ENCODE assay signal across 16 cellular contexts in the genomic region with DNA sequence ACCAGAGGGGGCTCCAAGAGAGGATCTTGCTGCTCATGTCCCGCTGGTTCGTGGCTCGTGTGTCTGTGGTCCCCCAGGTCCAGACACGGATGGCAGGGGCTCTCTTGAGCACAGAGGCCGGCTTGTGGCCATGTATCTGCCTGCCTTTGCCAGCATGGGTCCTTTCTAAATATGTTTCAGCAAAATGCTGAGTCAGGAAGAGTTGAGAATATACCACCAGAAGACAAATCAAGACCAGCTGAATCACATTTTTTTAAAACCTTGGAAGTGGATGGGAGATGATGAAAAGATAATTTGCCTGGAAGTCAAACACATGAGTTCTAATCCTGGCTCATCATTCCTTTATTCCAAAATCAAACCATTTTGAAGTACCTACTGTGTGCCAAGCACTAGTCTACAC. TPM values are rescaled to one million over a fixed set of nuclear protein-coding genes. Genes with fewer than 3 reads are reported as not detected.
A peak's percentile ranks its signal among the peaks of the same experiment; 100 is the strongest.
DNase-seq lines count a peak whose midpoint lies in the region; ATAC-seq and TF ChIP-seq lines count a peak whose summit lies in the region.
"Had no signal": no experiment of that assay in that cellular context is flagged by ENCODE, and none has a peak within 500 bp of the region (broad histone marks: within the 10 kb centered on the region; RNA-seq: fewer than 3 reads in every experiment).

No MANE protein-coding gene starts in this region.

- H3K9me3 ChIP-seq in Panc1 (ENCODE audit: control insufficient read depth, insufficient read depth, low read depth, low read length) (no peaks in the 10 kb centered on the region), thoracic aorta (no peaks in the 10 kb centered on the region)
- H3K9me3 ChIP-seq: neutrophil had no signal

- POLR2A ChIA-PET in Panc1 (lab: Charles Lee) = no interaction called here

- no TSS peak for BruUV-seq in Panc1 (replicated peaks; lab: Mats Ljungman, UMichigan)

- peaks cover 56% of the 10 kb centered on the region for H3K27me3 Mint-ChIP-seq in mesothelial cell of epicardium (ENCODE audit: low read depth)

- H3K4me1 Mint-ChIP-seq in mesothelial cell of epicardium = peaks cover 42% of the 10 kb centered on the region

- in situ Hi-C loops in Panc1 (cut with HindIII; ENCODE audit: low pct_unique_long_range_greater_than_20kb, low sequenced_read_pairs) = no loop called here

- H3K9me3 Mint-ChIP-seq in mesothelial cell of epicardium = no peaks in the 10 kb centered on the region
- H3K9me3 Mint-ChIP-seq: T-helper 1 cell treated with Interleukin-12 subunit alpha and Interleukin-12 subunit beta and Interleukin-4 antibody, amounts not matched to agents 30 μg/mL and 1 μg/mL, for 36 hours had no signal

- peak overlapping the region; percentile 47 for H3K27ac Mint-ChIP-seq in mesothelial cell of epicardium
- H3K27ac Mint-ChIP-seq: T-helper 1 cell treated with Interleukin-12 subunit alpha and Interleukin-12 subunit beta and Interleukin-4 antibody, amounts not matched to agents 30 μg/mL and 1 μg/mL, for 36 hours had no signal

- TF ChIP-seq CTCF in Panc1 (IDR thresholded peaks at IDR 0.05) (no peak), coronary artery (IDR thresholded peaks at IDR 0.05) (no peak), mesothelial cell of epicardium (IDR thresholded peaks at IDR 0.05; ENCODE audit: unreplicated experiment) (no peak), thoracic aorta (IDR thresholded peaks at IDR 0.05) (no peak)

- DNase-seq in Panc1 (ENCODE audit: low read depth, low spot score) (no peak), coronary artery (ENCODE audit: low spot score) (no peak), mesothelial cell of epicardium (ENCODE audit: low spot score in 2 of 2, unreplicated experiment in 2 of 2) (no peak), thoracic aorta (ENCODE audit: low spot score) (no peak), NCI-H345 treated with DMSO at 0.1 percent for 48 hours (lab: John Stamatoyannopoulos, UW; ENCODE audit: unreplicated experiment) (no peak), activated gamma-delta T cell treated with Interleukin-2 at 50 U/mL for 16 hours (no peak)
- no peak for DNase-seq in stimulated activated CD4-positive, alpha-beta T cell treated with anti-CD3 and anti-CD28 coated beads, Interleukin-4, amount 100 ng/mL, for 24 hours
- DNase-seq: DND-41; effector CD8-positive, alpha-beta T cell; glutamatergic neuron; kidney glomerular epithelial cell; NCI-H446 treated with DMSO at 0.1 percent for 48 hours; stimulated activated CD4-positive, alpha-beta T cell treated with anti-CD3 and anti-CD28 coated beads, Interleukin-15, amount 100 ng/mL, for 24 hours had no signal

- ATAC-seq in Panc1 (no peak), thoracic aorta (ENCODE audit: insufficient number of reproducible peaks, low FRiP score, low read depth) (no peak)

- H3K4me1 ChIP-seq in Panc1 (ENCODE audit: control insufficient read depth, insufficient read depth, low read length) = peaks cover 60% of the 10 kb centered on the region
- H3K4me1 ChIP-seq in thoracic aorta (ENCODE audit: control insufficient read depth in 1 of 2, low read depth in 2 of 2) = peaks cover 61 to 82% of the 10 kb centered on the region in 2 donors

- peaks cover 37% of the 10 kb centered on the region for H3K36me3 Mint-ChIP-seq in mesothelial cell of epicardium

- H3K27me3 ChIP-seq in Panc1 (ENCODE audit: control insufficient read depth, insufficient read depth, low read length) (no peaks in the 10 kb centered on the region), thoracic aorta (replicated peaks; ENCODE audit: insufficient read depth) (no peaks in the 10 kb centered on the region)

- peak overlapping the region; percentile 52 for H3K27ac ChIP-seq in Panc1 (ENCODE audit: low read length)
- H3K27ac ChIP-seq in coronary artery = peak overlapping the region; percentile 57 to 94
- H3K27ac ChIP-seq in thoracic aorta = peak overlapping the region; percentile 88 to 89
- H3K27ac ChIP-seq: C4-2B, neutrophil had no signal

- H3K4me3 ChIP-seq in Panc1 (ENCODE audit: low read depth in 2 of 2, low read length in 2 of 2) (no peak overlapping the region), coronary artery (no peak overlapping the region), thoracic aorta (no peak overlapping the region)

- CTCF ChIA-PET in Panc1 (lab: Charles Lee) = no interaction called here

- intact Hi-C loops in Panc1 (cut with micrococcal nuclease; ENCODE audit: unreplicated experiment) = loop anchor here (5.0 kb wide), 1 partner anchor 167 kb away; a partner anchor contains a TSS

- H3K4me3 Mint-ChIP-seq in mesothelial cell of epicardium = no peak overlapping the region
- H3K4me3 Mint-ChIP-seq: T-helper 1 cell treated with Interleukin-12 subunit alpha and Interleukin-12 subunit beta and Interleukin-4 antibody, amounts not matched to agents 30 μg/mL and 1 μg/mL, for 36 hours had no signal

- peaks cover 2% of the 10 kb centered on the region; the same call in 1 of the 2 replicates for H3K36me3 ChIP-seq in Panc1 (ENCODE audit: control insufficient read depth, insufficient read depth, low read length)
- H3K36me3 ChIP-seq in thoracic aorta = no peaks in the 10 kb centered on the region
- H3K36me3 ChIP-seq: neutrophil had no signal

RNA-seq across cellular contexts. Expression of a gene that starts 58.0 kb away (rescaled TPM):
- total RNA-seq in Panc1 (2021; ENCODE audit: unreplicated experiment) = 50.3 TPM
- polyA plus RNA-seq in Panc1 (2012; ENCODE audit: insufficient read length) = 33.2 TPM
- total RNA-seq in mesothelial cell of epicardium = 23.4 to 27.0 TPM (median 25.1 TPM) in 3 replicates
- total RNA-seq in thoracic aorta = 10 to 100 TPM; 20.0 to 31.4 TPM
